23 cellular contexts compared by ENCODE assay signal in the genomic region with DNA sequence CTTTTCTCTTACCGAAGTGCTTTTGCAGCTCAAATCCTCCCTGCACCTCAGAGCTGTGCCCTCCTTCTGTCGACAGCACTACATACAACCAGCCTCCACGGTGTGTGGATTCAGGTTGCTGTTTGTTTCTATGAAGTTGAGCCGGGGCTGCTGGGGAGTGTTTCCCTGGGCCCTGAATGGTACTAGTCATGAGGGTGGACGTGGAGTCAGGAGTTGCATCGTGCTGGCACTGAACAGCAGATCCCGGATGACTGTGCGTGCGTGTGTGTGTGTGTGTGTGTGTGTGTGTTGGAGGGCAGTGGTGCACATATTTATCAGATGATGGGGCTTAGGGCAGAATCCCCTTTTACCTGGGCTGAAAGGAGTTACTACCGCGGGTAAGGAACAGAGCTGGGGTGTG. TPM values are rescaled to one million over a fixed set of nuclear protein-coding genes. Genes with fewer than 3 reads are reported as not detected.
DNase-seq lines count a peak whose midpoint lies in the region; ATAC-seq and TF ChIP-seq lines count a peak whose summit lies in the region.
"Had no signal": no experiment of that assay in that cellular context is flagged by ENCODE, and none has a peak within 500 bp of the region (broad histone marks: within the 10 kb centered on the region; RNA-seq: fewer than 3 reads in every experiment).

No MANE protein-coding gene starts in this region.

- no peak overlapping the region for H3K27ac Mint-ChIP-seq in effector memory CD8-positive, alpha-beta T cell
- H3K27ac Mint-ChIP-seq: activated naive CD8-positive, alpha-beta T cell treated with anti-CD3 and anti-CD28 coated beads for 36 hours; activated T-cell treated with anti-CD3 and anti-CD28 coated beads, Interleukin-2, amount 50 U/mL, for 72 hours had no signal

- no peaks in the 10 kb centered on the region for H3K4me1 ChIP-seq in fibroblast of lung (ENCODE audit: control insufficient read depth, extremely low read depth, insufficient read depth, low read length)
- H3K4me1 ChIP-seq in upper lobe of right lung: no peaks in the 10 kb centered on the region
- H3K4me1 ChIP-seq: HAP-1, testis had no signal

- H3K36me3 ChIP-seq in fibroblast of lung (ENCODE audit: control insufficient read depth, insufficient read depth, low read length): no peaks in the 10 kb centered on the region
- no peaks in the 10 kb centered on the region for H3K36me3 ChIP-seq in H7 (replicated peaks; ENCODE audit: control insufficient read depth, insufficient read depth, low read length)
- H3K36me3 ChIP-seq in upper lobe of right lung: no peaks in the 10 kb centered on the region
- H3K36me3 ChIP-seq: HAP-1 had no signal

- no peak for ATAC-seq in upper lobe of right lung
- no peak for ATAC-seq in effector memory CD8-positive, alpha-beta T cell (replicated peaks)
- ATAC-seq: activated T-cell treated with anti-CD3 and anti-CD28 coated beads, Interleukin-2, amount 50 U/mL, for 72 hours; right cardiac atrium had no signal

- no peaks in the 10 kb centered on the region for H3K4me1 Mint-ChIP-seq in effector memory CD8-positive, alpha-beta T cell (ENCODE audit: low read depth in 2 of 2)
- H3K4me1 Mint-ChIP-seq: activated naive CD8-positive, alpha-beta T cell treated with anti-CD3 and anti-CD28 coated beads for 36 hours; CD8-positive, alpha-beta memory T cell had no signal

- H3K4me3 ChIP-seq in fibroblast of lung (replicated peaks in 1 of 4; ENCODE audit: control extremely low read depth in 1 of 4, insufficient read depth in 1 of 4, low read depth in 3 of 4, low read length in 4 of 4) (no peak overlapping the region), H7 (ENCODE audit: insufficient read depth, low read depth, low read length) (no peak overlapping the region), upper lobe of right lung (no peak overlapping the region)
- H3K4me3 ChIP-seq: HAP-1, testis had no signal

- TF ChIP-seq CTCF in fibroblast of lung (conservative IDR thresholded peaks at IDR 0.05 in 1 of 2, IDR thresholded peaks at IDR 0.05 in 1 of 2; ENCODE audit: low read depth in 1 of 2, low read length in 2 of 2) (no peak), upper lobe of right lung (IDR thresholded peaks at IDR 0.05) (no peak)

- H3K27me3 Mint-ChIP-seq in effector memory CD8-positive, alpha-beta T cell: peaks cover 36 to 38% of the 10 kb centered on the region in 2 donors

- no peaks in the 10 kb centered on the region for H3K36me3 Mint-ChIP-seq in effector memory CD8-positive, alpha-beta T cell (ENCODE audit: insufficient read depth)
- H3K36me3 Mint-ChIP-seq: activated naive CD8-positive, alpha-beta T cell treated with anti-CD3 and anti-CD28 coated beads for 36 hours had no signal

- DNase-seq in EL (peak; percentile 67), NCI-H226 (peak; percentile 50), fibroblast of lung (ENCODE audit: low read depth in 2 of 2) (peak; percentile 29 to 45), posterior vena cava (ENCODE audit: low spot score) (peak; percentile 47), H7 (no peak), upper lobe of right lung (no peak)
- no peak for DNase-seq in effector memory CD8-positive, alpha-beta T cell
- DNase-seq: activated CD4-positive, alpha-beta T cell treated with anti-CD3 and anti-CD28 coated beads for 1 hour; activated naive CD8-positive, alpha-beta T cell treated with anti-CD3 and anti-CD28 coated beads for 36 hours; activated T-cell treated with anti-CD3 and anti-CD28 coated beads, Interleukin-2, amount 50 U/mL, for 72 hours; CD8-positive, alpha-beta memory T cell; DMS53; Karpas-422; NCI-H1105 treated with DMSO at 0.1 percent for 48 hours; NCI-H2107; NCI-H524 treated with DMSO at 0.1 percent for 48 hours; occipital lobe; right cardiac atrium; stimulated activated CD4-positive, alpha-beta T cell treated with anti-CD3 and anti-CD28 coated beads, Interleukin-15, amount 100 ng/mL, for 24 hours; testis had no signal

- H3K9me3 ChIP-seq in fibroblast of lung (ENCODE audit: control insufficient read depth, insufficient read depth, low read depth, low read length): no peaks in the 10 kb centered on the region
- no peaks in the 10 kb centered on the region for H3K9me3 ChIP-seq in upper lobe of right lung
- H3K9me3 ChIP-seq: HAP-1, testis had no signal

- H3K27ac ChIP-seq in fibroblast of lung (ENCODE audit: insufficient read depth, low read length) (no peak overlapping the region), upper lobe of right lung (no peak overlapping the region)
- H3K27ac ChIP-seq: RWPE1, testis had no signal

- H3K9me3 Mint-ChIP-seq in effector memory CD8-positive, alpha-beta T cell: no peaks in the 10 kb centered on the region
- H3K9me3 Mint-ChIP-seq: activated naive CD8-positive, alpha-beta T cell treated with anti-CD3 and anti-CD28 coated beads for 36 hours had no signal

- intact Hi-C loops in posterior vena cava (cut with DNase I): no loop called here
- intact Hi-C loops in upper lobe of right lung (cut with DNase I): no loop called here

- no peaks in the 10 kb centered on the region for H4K20me1 ChIP-seq in fibroblast of lung (ENCODE audit: control insufficient read depth, extremely low read depth, insufficient read depth, low read length)

- H3K27me3 ChIP-seq in fibroblast of lung (ENCODE audit: control insufficient read depth, insufficient read depth, low read length) (no peaks in the 10 kb centered on the region), H7 (ENCODE audit: control insufficient read depth, insufficient read depth, low read length) (no peaks in the 10 kb centered on the region; the same call in 1 of the 2 replicates), upper lobe of right lung (no peaks in the 10 kb centered on the region)
- H3K27me3 ChIP-seq: testis had no signal

- peak overlapping the region; percentile 30 for H2AFZ ChIP-seq in fibroblast of lung (ENCODE audit: low read length)

- H3K79me2 ChIP-seq in fibroblast of lung (ENCODE audit: control insufficient read depth, insufficient read depth, low read length): no peaks in the 10 kb centered on the region

- H3K4me2 ChIP-seq in fibroblast of lung (ENCODE audit: extremely low read depth, insufficient read depth, low read length): peak overlapping the region; percentile 13

- H3K9ac ChIP-seq in fibroblast of lung (ENCODE audit: insufficient read depth, low read length): no peak overlapping the region

- no peak overlapping the region for H3K4me3 Mint-ChIP-seq in effector memory CD8-positive, alpha-beta T cell
- H3K4me3 Mint-ChIP-seq: activated naive CD8-positive, alpha-beta T cell treated with anti-CD3 and anti-CD28 coated beads for 36 hours; activated T-cell treated with anti-CD3 and anti-CD28 coated beads, Interleukin-2, amount 50 U/mL, for 72 hours; CD8-positive, alpha-beta memory T cell had no signal

RNA-seq across cellular contexts. Expression of a gene that starts 47.0 kb away (rescaled TPM):
- total RNA-seq in fibroblast of lung (not detected in 2 replicates), posterior vena cava (not detected), upper lobe of right lung (not detected)
- polyA plus RNA-seq in fibroblast of lung: 0.06 and 0.15 TPM in 2 replicates
- polyA plus RNA-seq in fibroblast of lung (2012): 0.13 and 0.15 TPM in 2 replicates
- polyA minus RNA-seq in fibroblast of lung (ENCODE audit: low replicate concordance): 2.6 TPM in 1 of 2 replicates, not detected in the other
- total RNA-seq in H7 (2014; rRNA removed; shearing (Covaris generic)): 0.97 and 1.4 TPM in 2 replicates
- total RNA-seq: activated CD8-positive, alpha-beta memory T cell treated with anti-CD3 and anti-CD28 coated beads for 36 hours; activated naive CD8-positive, alpha-beta T cell treated with anti-CD3 and anti-CD28 coated beads for 36 hours; activated T-cell treated with anti-CD3 and anti-CD28 coated beads, Interleukin-2, amount 50 U/mL, for 72 hours; CD8-positive, alpha-beta memory T cell; occipital lobe; right cardiac atrium had no signal
- polyA plus RNA-seq: CD8-positive, alpha-beta memory T cell; right cardiac atrium had no signal

Comparison
In these comparisons a context has a peak if more than half of its experiments do, and no peak if none do; other contexts are left out.
1. DNase-seq: peak in EL (single experiment), NCI-H226 (single experiment), fibroblast of lung (2 of 2) and posterior vena cava (single experiment); none in H7 (single experiment), upper lobe of right lung (single experiment) and effector memory CD8-positive, alpha-beta T cell (0 of 3).